ENCODE assay signal across 22 cellular contexts in the genomic region with DNA sequence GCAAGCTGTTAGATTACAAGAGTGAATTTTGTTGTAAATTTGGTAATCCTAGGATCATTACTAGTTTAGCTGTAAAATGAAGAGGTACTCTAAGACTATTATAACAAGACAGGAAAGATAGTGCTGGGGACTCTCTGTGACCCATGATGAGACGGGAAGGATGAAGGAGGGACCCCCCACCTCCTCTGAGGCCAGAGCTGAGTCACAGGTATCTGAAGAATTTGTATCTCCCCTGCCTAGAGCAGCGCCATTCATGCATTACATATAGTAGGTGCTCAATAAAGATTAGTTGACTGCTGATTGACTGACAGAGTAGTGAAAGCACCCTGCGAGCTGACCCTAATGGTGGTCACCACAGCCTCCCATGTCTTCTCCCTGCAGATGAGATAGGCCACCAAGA.
A peak's percentile ranks its signal among the peaks of the same experiment; 100 is the strongest.
DNase-seq lines count a peak whose midpoint lies in the region; ATAC-seq and TF ChIP-seq lines count a peak whose summit lies in the region.
"Had no signal": no experiment of that assay in that cellular context is flagged by ENCODE, and none has a peak within 500 bp of the region (broad histone marks: within the 10 kb centered on the region; RNA-seq: fewer than 3 reads in every experiment).

No MANE protein-coding gene starts in this region.

- no peaks in the 10 kb centered on the region for H3K36me3 ChIP-seq in heart right ventricle
- H3K36me3 ChIP-seq in right atrium auricular region, result no peaks in the 10 kb centered on the region
- H3K36me3 ChIP-seq in tibial artery, result no peaks in the 10 kb centered on the region
- no peaks in the 10 kb centered on the region for H3K36me3 ChIP-seq in Karpas-422 (ENCODE audit: insufficient read depth, low read length)
- H3K36me3 ChIP-seq: uterus had no signal

- intact Hi-C loops in heart right ventricle (cut with DNase I) (loop anchor here in 2 of 10 donors (5.0 to 10.0 kb wide), 2 partner anchors 63 to 114 kb away; no protein-coding TSS in a partner anchor), tibial artery (cut with DNase I; ENCODE audit: low total_unique reads) (no loop called here)
- intact Hi-C loops in activated CD4-positive, alpha-beta memory T cell treated with anti-CD3 and anti-CD28 coated beads for 36 hours (cut with micrococcal nuclease), result loop anchor here (1.0 kb wide), 1 partner anchor 33 kb away; no protein-coding TSS in a partner anchor

- H3K27ac Mint-ChIP-seq in activated CD4-positive, alpha-beta memory T cell treated with anti-CD3 and anti-CD28 coated beads for 36 hours, result peak overlapping the region; percentile 42

- H3K27me3 ChIP-seq in heart right ventricle (no peaks in the 10 kb centered on the region), right atrium auricular region (no peaks in the 10 kb centered on the region), tibial artery (no peaks in the 10 kb centered on the region), Karpas-422 (ENCODE audit: low read length) (no peaks in the 10 kb centered on the region)
- H3K27me3 ChIP-seq: uterus had no signal

- no peak overlapping the region for H3K4me3 Mint-ChIP-seq in activated CD4-positive, alpha-beta memory T cell treated with anti-CD3 and anti-CD28 coated beads for 36 hours
- H3K4me3 Mint-ChIP-seq: CD14-positive monocyte had no signal

- DNase-seq in heart right ventricle (no peak), right atrium auricular region (ENCODE audit: low spot score) (no peak), iris pigment epithelial cell (ENCODE audit: low read depth) (peak; percentile 28), tibial artery (no peak), NOMO-1 (lab: John Stamatoyannopoulos, UW; ENCODE audit: unreplicated experiment in 2 of 2) (no peak), Karpas-422 (no peak)
- no peak for DNase-seq in activated CD4-positive, alpha-beta memory T cell treated with anti-CD3 and anti-CD28 coated beads for 36 hours
- DNase-seq: activated naive CD4-positive, alpha-beta T cell treated with Interleukin-2 at 50 U/mL for 16 hours; amygdala; cerebellar nuclear complex; mucosa of descending colon; NCI-H1105; NCI-H2107; NCI-H510A; retina; stimulated activated CD4-positive, alpha-beta T cell treated with anti-CD3 and anti-CD28 coated beads, Interleukin-4, amount 100 ng/mL, for 4 hours; uterus had no signal

- no peaks in the 10 kb centered on the region for H3K9me2 ChIP-seq in Karpas-422 (replicated peaks; ENCODE audit: insufficient read depth, low read length)

- H4K20me1 ChIP-seq in Karpas-422 (ENCODE audit: insufficient read depth, low read depth, low read length), result no peaks in the 10 kb centered on the region

- peaks cover 5 to 48% (median 24%) of the 10 kb centered on the region in 9 donors for H3K4me1 ChIP-seq in heart right ventricle
- peaks cover 0 to 19% of the 10 kb centered on the region in 2 donors for H3K4me1 ChIP-seq in right atrium auricular region
- peaks cover 0 to 54% (median 19%) of the 10 kb centered on the region in 4 donors for H3K4me1 ChIP-seq in tibial artery
- H3K4me1 ChIP-seq in Karpas-422 (ENCODE audit: low read length), result no peaks in the 10 kb centered on the region

- H3K27me3 Mint-ChIP-seq in activated CD4-positive, alpha-beta memory T cell treated with anti-CD3 and anti-CD28 coated beads for 36 hours, result no peaks in the 10 kb centered on the region

- peaks cover 0 to 10% (median 3%) of the 10 kb centered on the region in 11 donors for H3K9me3 ChIP-seq in heart right ventricle
- H3K9me3 ChIP-seq in right atrium auricular region, result peaks cover 0 to 4% of the 10 kb centered on the region in 2 donors
- H3K9me3 ChIP-seq in tibial artery, result no peaks in the 10 kb centered on the region
- H3K9me3 ChIP-seq in Karpas-422 (ENCODE audit: low read length), result no peaks in the 10 kb centered on the region
- H3K9me3 ChIP-seq: mucosa of descending colon, uterus had no signal

- no peak overlapping the region for H3K4me2 ChIP-seq in Karpas-422 (ENCODE audit: low read depth, low read length, poor library complexity, severe bottlenecking)

- H3K4me1 Mint-ChIP-seq in activated CD4-positive, alpha-beta memory T cell treated with anti-CD3 and anti-CD28 coated beads for 36 hours (ENCODE audit: low read depth), result peaks cover 34% of the 10 kb centered on the region

- H3K4me3 ChIP-seq in heart right ventricle (no peak overlapping the region), right atrium auricular region (no peak overlapping the region), tibial artery (no peak overlapping the region), Karpas-422 (ENCODE audit: low read length) (no peak overlapping the region)
- H3K4me3 ChIP-seq: mucosa of descending colon, uterus had no signal

- ATAC-seq in heart right ventricle (no peak), GM21367 (IDR thresholded peaks at IDR 0.05; ENCODE audit: unreplicated experiment) (no peak)
- ATAC-seq: HCT116, left lobe of liver, mucosa of descending colon had no signal

- TF ChIP-seq CTCF in heart right ventricle (IDR thresholded peaks at IDR 0.05) (no peak), right atrium auricular region (IDR thresholded peaks at IDR 0.05) (no peak), tibial artery (IDR thresholded peaks at IDR 0.05) (no peak)

- peaks cover 8% of the 10 kb centered on the region for H3K36me3 Mint-ChIP-seq in activated CD4-positive, alpha-beta memory T cell treated with anti-CD3 and anti-CD28 coated beads for 36 hours

- CTCF ChIA-PET in activated CD4-positive, alpha-beta memory T cell treated with anti-CD3 and anti-CD28 coated beads for 36 hours (lab: Charles Lee), result interaction anchor here (1.3 to 1.4 kb wide), 2 partner anchors 76 to 203 kb away, joined by 4 read pairs; partner anchors contain the start of gene SNX18

- H3K9me3 Mint-ChIP-seq in activated CD4-positive, alpha-beta memory T cell treated with anti-CD3 and anti-CD28 coated beads for 36 hours, result peaks cover 7% of the 10 kb centered on the region

- peak overlapping the region; percentile 34 to 89 (median 75) for H3K27ac ChIP-seq in heart right ventricle
- peak overlapping the region in 1 of 2 donors; percentile 78 for H3K27ac ChIP-seq in right atrium auricular region
- H3K27ac ChIP-seq in tibial artery, result peak overlapping the region; percentile 72 to 74
- no peak overlapping the region for H3K27ac ChIP-seq in Karpas-422 (ENCODE audit: low read length)
- H3K27ac ChIP-seq: RWPE1 had no signal

- H3K79me2 ChIP-seq in Karpas-422 (ENCODE audit: low read length), result no peaks in the 10 kb centered on the region

- no peak overlapping the region for H2AFZ ChIP-seq in Karpas-422 (ENCODE audit: low read length)

- H3K9ac ChIP-seq in Karpas-422 (ENCODE audit: low read length), result no peak overlapping the region

- 93 to 99% methylated on average over 3 of the region's 3 CpGs for WGBS in heart right ventricle, 2 donors

- POLR2A ChIA-PET in activated CD4-positive, alpha-beta memory T cell treated with anti-CD3 and anti-CD28 coated beads for 36 hours (lab: Charles Lee), result no interaction called here
